9 cellular contexts compared by ENCODE assay signal in genomic region chr1:159853417-159853816, GRCh38. TPM values are rescaled to one million over a fixed set of nuclear protein-coding genes. Genes with fewer than 3 reads are reported as not detected.
DNase-seq lines count a peak whose midpoint lies in the region; ATAC-seq and TF ChIP-seq lines count a peak whose summit lies in the region.
"Had no signal": no experiment of that assay in that cellular context is flagged by ENCODE, and none has a peak within 500 bp of the region (broad histone marks: within the 10 kb centered on the region; RNA-seq: fewer than 3 reads in every experiment).

No MANE protein-coding gene starts in this region.

- ATAC-seq in natural killer cell = no peak
- no peak for ATAC-seq in natural killer cell treated with Interleukin-12 subunit alpha and Interleukin-12 subunit beta and Interleukin-15 and Interleukin-18, amount 100 ng/mL, for 72 hours
- no peak for ATAC-seq in naive thymus-derived CD4-positive, alpha-beta T cell
- ATAC-seq in GM21367 (IDR thresholded peaks at IDR 0.05; ENCODE audit: unreplicated experiment) = no peak
- ATAC-seq in HG02938 (IDR thresholded peaks at IDR 0.05; ENCODE audit: unreplicated experiment) = no peak

- no peaks in the 10 kb centered on the region for H3K9me3 Mint-ChIP-seq in natural killer cell
- H3K9me3 Mint-ChIP-seq in natural killer cell treated with Interleukin-12 subunit alpha and Interleukin-12 subunit beta and Interleukin-15 and Interleukin-18, amount 100 ng/mL, for 72 hours = no peaks in the 10 kb centered on the region
- peaks cover 3% of the 10 kb centered on the region for H3K9me3 Mint-ChIP-seq in chondrocyte (ENCODE audit: low read depth)
- peaks cover 0 to 1% (median 0%) of the 10 kb centered on the region in 11 donors for H3K9me3 Mint-ChIP-seq in naive thymus-derived CD4-positive, alpha-beta T cell

- peak overlapping the region; percentile 75 for H3K27ac ChIP-seq in naive thymus-derived CD4-positive, alpha-beta T cell (ENCODE audit: low read depth, low read length)
- H3K27ac ChIP-seq: cardiac muscle cell had no signal

- H3K36me3 Mint-ChIP-seq in natural killer cell (no peaks in the 10 kb centered on the region), chondrocyte (ENCODE audit: low read depth) (no peaks in the 10 kb centered on the region)
- no peaks in the 10 kb centered on the region for H3K36me3 Mint-ChIP-seq in natural killer cell treated with Interleukin-12 subunit alpha and Interleukin-12 subunit beta and Interleukin-15 and Interleukin-18, amount 100 ng/mL, for 72 hours
- H3K36me3 Mint-ChIP-seq in naive thymus-derived CD4-positive, alpha-beta T cell = peaks cover 0 to 1% (median 0%) of the 10 kb centered on the region in 5 donors

- H3K4me3 Mint-ChIP-seq in natural killer cell (peak overlapping the region; percentile 86), chondrocyte (ENCODE audit: unreplicated experiment) (peak overlapping the region; percentile 83)
- H3K4me3 Mint-ChIP-seq in natural killer cell treated with Interleukin-12 subunit alpha and Interleukin-12 subunit beta and Interleukin-15 and Interleukin-18, amount 100 ng/mL, for 72 hours = no peak overlapping the region
- peak overlapping the region in 9 of 10 donors; percentile 1 to 96 (median 88) for H3K4me3 Mint-ChIP-seq in naive thymus-derived CD4-positive, alpha-beta T cell

- H3K4me3 ChIP-seq in naive thymus-derived CD4-positive, alpha-beta T cell (ENCODE audit: low read length) = no peak overlapping the region

- CTCF ChIA-PET in naive thymus-derived CD4-positive, alpha-beta T cell (lab: Charles Lee) = interaction anchor here (0.6 to 1.9 kb wide), 4 partner anchors 11 to 398 kb away, joined by 3 to 7 read pairs (median 4); no protein-coding TSS in a partner anchor

- H3K4me1 Mint-ChIP-seq in natural killer cell (peaks cover 19 to 28% of the 10 kb centered on the region in 2 donors), chondrocyte (ENCODE audit: low read depth) (peaks cover 30% of the 10 kb centered on the region)
- peaks cover 13% of the 10 kb centered on the region in 2 donors for H3K4me1 Mint-ChIP-seq in natural killer cell treated with Interleukin-12 subunit alpha and Interleukin-12 subunit beta and Interleukin-15 and Interleukin-18, amount 100 ng/mL, for 72 hours (ENCODE audit: low read depth in 2 of 2)
- H3K4me1 Mint-ChIP-seq in naive thymus-derived CD4-positive, alpha-beta T cell = peaks cover 14 to 37% (median 23%) of the 10 kb centered on the region in 7 donors

- no peak for TF ChIP-seq CTCF in natural killer cell (IDR thresholded peaks at IDR 0.05)
- no peak for TF ChIP-seq CTCF in chondrocyte (IDR thresholded peaks at IDR 0.05)

- intact Hi-C loops in natural killer cell (cut with micrococcal nuclease) = loop anchor here (5.0 kb wide), 1 partner anchor 51 kb away; the partner anchor contains the start of gene FCRL6
- intact Hi-C loops in naive thymus-derived CD4-positive, alpha-beta T cell (cut with micrococcal nuclease) = loop anchor here in 1 of 2 donors (5.0 kb wide), 1 partner anchor 94 kb away; the partner anchor contains the start of gene IGSF9

- peaks cover 0 to 3% of the 10 kb centered on the region in 2 donors for H3K4me1 ChIP-seq in naive thymus-derived CD4-positive, alpha-beta T cell (ENCODE audit: control insufficient read depth in 2 of 2, insufficient read depth in 2 of 2, low read length in 2 of 2)

- no peaks in the 10 kb centered on the region for H3K9me3 ChIP-seq in naive thymus-derived CD4-positive, alpha-beta T cell (ENCODE audit: control insufficient read depth in 2 of 3, low read length in 3 of 3)

- POLR2A ChIA-PET in naive thymus-derived CD4-positive, alpha-beta T cell (lab: Charles Lee) = interaction anchor here (0.6 to 4.5 kb wide), 4 partner anchors 13 to 71 kb away, joined by 3 to 30 read pairs (median 3); partner anchors contain the start of gene TAGLN2

- H3K36me3 ChIP-seq in naive thymus-derived CD4-positive, alpha-beta T cell (ENCODE audit: control insufficient read depth in 2 of 3, insufficient read depth in 3 of 3, low read length in 3 of 3) = no peaks in the 10 kb centered on the region
- H3K36me3 ChIP-seq: cardiac muscle cell had no signal

- DNase-seq in natural killer cell (no peak), chondrocyte (ENCODE audit: low spot score) (no peak), NCI-H526 treated with DMSO at 0.1 percent for 48 hours (lab: John Stamatoyannopoulos, UW) (no peak), amygdala (lab: John Stamatoyannopoulos, UW) (no peak)
- DNase-seq in natural killer cell treated with Interleukin-12 subunit alpha and Interleukin-12 subunit beta and Interleukin-15 and Interleukin-18, amount 100 ng/mL, for 72 hours (ENCODE audit: low spot score) = no peak
- DNase-seq in naive thymus-derived CD4-positive, alpha-beta T cell = no peak

- H3K27me3 ChIP-seq in naive thymus-derived CD4-positive, alpha-beta T cell (ENCODE audit: control insufficient read depth in 2 of 2, insufficient read depth in 2 of 2, low read length in 2 of 2) = no peaks in the 10 kb centered on the region

- H3K27ac Mint-ChIP-seq in natural killer cell (peak overlapping the region; percentile 79 to 85), chondrocyte (ENCODE audit: unreplicated experiment) (peak overlapping the region; percentile 89)
- no peak overlapping the region for H3K27ac Mint-ChIP-seq in natural killer cell treated with Interleukin-12 subunit alpha and Interleukin-12 subunit beta and Interleukin-15 and Interleukin-18, amount 100 ng/mL, for 72 hours
- H3K27ac Mint-ChIP-seq in naive thymus-derived CD4-positive, alpha-beta T cell = peak overlapping the region in 8 of 9 donors; percentile 72 to 94 (median 88)

- peaks cover 0 to 3% of the 10 kb centered on the region in 2 donors for H3K27me3 Mint-ChIP-seq in natural killer cell (ENCODE audit: low read depth in 2 of 2)
- H3K27me3 Mint-ChIP-seq in natural killer cell treated with Interleukin-12 subunit alpha and Interleukin-12 subunit beta and Interleukin-15 and Interleukin-18, amount 100 ng/mL, for 72 hours = no peaks in the 10 kb centered on the region
- H3K27me3 Mint-ChIP-seq in chondrocyte (ENCODE audit: low read depth) = no peaks in the 10 kb centered on the region
- H3K27me3 Mint-ChIP-seq in naive thymus-derived CD4-positive, alpha-beta T cell = peaks cover 0 to 36% (median 0%) of the 10 kb centered on the region in 5 donors

RNA-seq across cellular contexts. Expression of gene VSIG8, which starts 9.0 kb away (rescaled TPM):
- total RNA-seq in natural killer cell = not detected
- total RNA-seq in natural killer cell treated with Interleukin-12 subunit alpha and Interleukin-12 subunit beta and Interleukin-15 and Interleukin-18, amount 100 ng/mL, for 72 hours = not detected
- not detected in 3 replicates for total RNA-seq in chondrocyte
- total RNA-seq in naive thymus-derived CD4-positive, alpha-beta T cell = not detected
- not detected for polyA plus RNA-seq in naive thymus-derived CD4-positive, alpha-beta T cell
- total RNA-seq: cardiac muscle cell had no signal
- polyA plus RNA-seq: cardiac muscle cell had no signal

RNA-seq across cellular contexts. Expression of gene SLAMF8, which starts 26.7 kb away (rescaled TPM):
- total RNA-seq in natural killer cell (1 to 10 TPM in 2 of 3 donors, under 1 TPM in 1; 0.64 to 4.4 (median 2.8) TPM), chondrocyte (not detected in 3 replicates)
- 1 to 10 TPM in 1 of 2 donors, under 1 TPM in 1; 0.29 to 2.1 TPM for total RNA-seq in natural killer cell treated with Interleukin-12 subunit alpha and Interleukin-12 subunit beta and Interleukin-15 and Interleukin-18, amount 100 ng/mL, for 72 hours
- total RNA-seq in naive thymus-derived CD4-positive, alpha-beta T cell = 1 to 10 TPM in 4 of 5 experiments, under 1 TPM in 1; 0.27 to 1.7 (median 1.3) TPM
- not detected for polyA plus RNA-seq in naive thymus-derived CD4-positive, alpha-beta T cell
- total RNA-seq: cardiac muscle cell had no signal
- polyA plus RNA-seq: cardiac muscle cell had no signal

RNA-seq across cellular contexts. Expression of gene CFAP45, which starts 46.5 kb away (rescaled TPM):
- total RNA-seq in natural killer cell (1 to 10 TPM; 1.3 to 5.0 (median 1.6) TPM), chondrocyte (0.37 to 0.95 TPM (median 0.73 TPM) in 3 replicates)
- total RNA-seq in natural killer cell treated with Interleukin-12 subunit alpha and Interleukin-12 subunit beta and Interleukin-15 and Interleukin-18, amount 100 ng/mL, for 72 hours = 1 to 10 TPM in 1 of 2 donors, under 1 TPM in 1; 0.38 to 3.0 TPM
- 1 to 10 TPM in 2 of 5 experiments, under 1 TPM in 3; 0.53 to 2.8 (median 0.92) TPM for total RNA-seq in naive thymus-derived CD4-positive, alpha-beta T cell
- under 1 TPM; 0.17 to 0.57 TPM for polyA plus RNA-seq in naive thymus-derived CD4-positive, alpha-beta T cell
- total RNA-seq: cardiac muscle cell had no signal
- polyA plus RNA-seq: cardiac muscle cell had no signal

RNA-seq across cellular contexts. Expression of gene FCRL6, which starts 51.3 kb away (rescaled TPM):
- 100 to 1,000 TPM; 138 to 309 (median 298) TPM for total RNA-seq in natural killer cell
- total RNA-seq in natural killer cell treated with Interleukin-12 subunit alpha and Interleukin-12 subunit beta and Interleukin-15 and Interleukin-18, amount 100 ng/mL, for 72 hours = under 1 TPM in 1 of 2 donors, not detected in 1; 0.81 TPM
- not detected in 3 replicates for total RNA-seq in chondrocyte
- 10 to 100 TPM in 1 of 5 experiments, 1 to 10 TPM in 1, under 1 TPM in 3; 0.27 to 41.4 (median 0.51) TPM for total RNA-seq in naive thymus-derived CD4-positive, alpha-beta T cell
- under 1 TPM; 0.15 to 0.43 TPM for polyA plus RNA-seq in naive thymus-derived CD4-positive, alpha-beta T cell
- total RNA-seq: cardiac muscle cell had no signal
- polyA plus RNA-seq: cardiac muscle cell had no signal

Comparison
In these comparisons a context has a peak if more than half of its experiments do, and no peak if none do; other contexts are left out.
1. H3K27ac Mint-ChIP-seq: peak in natural killer cell (2 of 2), chondrocyte (single experiment) and naive thymus-derived CD4-positive, alpha-beta T cell (8 of 9); none in natural killer cell treated with Interleukin-12 subunit alpha and Interleukin-12 subunit beta and Interleukin-15 and Interleukin-18, amount 100 ng/mL, for 72 hours (0 of 2).